8 cellular contexts compared by ENCODE assay signal in the genomic region with DNA sequence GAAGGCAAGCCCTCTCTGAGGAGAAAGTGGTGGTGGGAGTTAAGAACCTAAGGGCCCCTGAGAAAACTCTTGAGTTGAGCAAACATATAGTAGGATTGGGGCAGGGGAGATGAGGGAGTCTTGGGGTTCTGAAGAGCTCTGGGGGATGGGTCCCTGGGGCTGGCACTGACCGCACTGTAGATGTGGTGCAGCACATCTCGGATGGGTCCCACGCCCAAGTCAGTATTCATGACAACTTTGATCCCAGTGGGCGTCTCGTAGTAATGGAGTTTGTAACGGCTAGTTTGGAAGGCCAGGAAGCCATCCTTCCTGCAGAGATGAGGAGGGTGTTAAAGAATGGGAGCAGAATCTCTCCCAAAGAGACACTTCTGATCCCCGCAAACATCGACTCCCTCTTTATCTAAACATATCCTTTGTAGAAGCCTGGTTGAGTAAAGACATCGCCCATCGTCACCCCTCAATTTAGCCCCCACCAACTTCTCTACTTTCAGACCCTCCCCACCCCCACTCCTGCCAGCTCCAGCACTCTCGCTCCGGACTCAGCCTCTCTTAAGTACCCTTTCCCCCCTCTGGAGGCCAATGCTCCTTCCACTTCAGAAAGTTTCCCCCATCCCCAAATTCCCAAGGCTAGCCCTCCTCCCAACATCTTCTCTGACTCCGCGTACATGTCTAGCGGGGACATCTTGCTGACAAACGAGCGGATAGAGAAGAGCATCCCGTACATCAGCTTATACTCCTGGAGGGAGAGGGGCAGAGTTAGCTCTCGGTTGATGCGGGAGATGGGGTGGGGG. TPM values are rescaled to one million over a fixed set of nuclear protein-coding genes. Genes with fewer than 3 reads are reported as not detected.
DNase-seq lines count a peak whose midpoint lies in the region; ATAC-seq, FAIRE-seq and TF ChIP-seq lines count a peak whose summit lies in the region.

No MANE protein-coding gene starts in this region.

- no peaks in the 10 kb centered on the region for H3K27me3 Mint-ChIP-seq in memory B cell

- H3K4me1 Mint-ChIP-seq in memory B cell: peaks cover 20% of the 10 kb centered on the region

- peak overlapping the region in 9 of 12 donors; percentile 52 to 88 (median 80) for H3K27ac ChIP-seq in heart left ventricle
- peak overlapping the region; percentile 16 to 80 (median 56) for H3K27ac ChIP-seq in body of pancreas
- peak overlapping the region; percentile 61 to 83 for H3K27ac ChIP-seq in uterus

- H3K4me3 ChIP-seq in heart left ventricle: peak overlapping the region; percentile 65 to 97 (median 80)
- peak overlapping the region; percentile 47 to 72 for H3K4me3 ChIP-seq in body of pancreas
- H3K4me3 ChIP-seq in uterus: peak overlapping the region; percentile 70 to 83

- H3K4me3 Mint-ChIP-seq in memory B cell: peak overlapping the region; percentile 92

- peaks cover 2 to 30% (median 19%) of the 10 kb centered on the region in 12 donors for H3K4me1 ChIP-seq in heart left ventricle
- H3K4me1 ChIP-seq in body of pancreas: peaks cover 24% of the 10 kb centered on the region
- H3K4me1 ChIP-seq in uterus: peaks cover 0 to 17% of the 10 kb centered on the region in 2 donors

- FAIRE-seq in D721Med (lab: Jason Lieb, UNC): no peak

- peak overlapping the region; percentile 92 for H3K27ac Mint-ChIP-seq in memory B cell

- TF ChIP-seq CTCF in heart left ventricle (IDR thresholded peaks at IDR 0.05): no peak
- TF ChIP-seq CTCF in body of pancreas (IDR thresholded peaks at IDR 0.05): no peak
- TF ChIP-seq CTCF in uterus (IDR thresholded peaks at IDR 0.05): no peak
- TF ChIP-seq CTCF in D721Med (IDR thresholded peaks at IDR 0.05; ENCODE audit: insufficient read depth, missing control alignments): no peak

- H3K36me3 Mint-ChIP-seq in memory B cell: peaks cover 6% of the 10 kb centered on the region

- no peaks in the 10 kb centered on the region for H3K9me3 Mint-ChIP-seq in memory B cell

- WGBS in heart left ventricle, 4 donors: 41 to 44% (median 43%) methylated on average over 19 to 20 of the region's 20 CpGs
- 36 to 45% methylated on average over 20 of the region's 20 CpGs for WGBS in body of pancreas, 2 donors

- H3K36me3 ChIP-seq in heart left ventricle (peaks cover 0 to 23% (median 11%) of the 10 kb centered on the region in 9 donors), body of pancreas (replicated peaks in 1 of 2; ENCODE audit: insufficient read depth in 1 of 2, low read depth in 2 of 2) (no peaks in the 10 kb centered on the region), uterus (no peaks in the 10 kb centered on the region)

- TF ChIP-seq POLR2A in heart left ventricle (IDR thresholded peaks at IDR 0.05) (no peak), body of pancreas (IDR thresholded peaks at IDR 0.05) (no peak), uterus (IDR thresholded peaks at IDR 0.05) (no peak)

- DNase-seq in heart left ventricle (no peak), left cardiac atrium (no peak), body of pancreas (no peak), memory B cell (ENCODE audit: low spot score in 2 of 2) (no peak), uterus (no peak), D721Med (ENCODE audit: insufficient read length, low spot score) (no peak)

- no peaks in the 10 kb centered on the region for H3K27me3 ChIP-seq in heart left ventricle
- no peaks in the 10 kb centered on the region for H3K27me3 ChIP-seq in body of pancreas
- no peaks in the 10 kb centered on the region for H3K27me3 ChIP-seq in uterus

- intact Hi-C loops in heart left ventricle (cut with DNase I) (loop anchor here in 2 of 10 donors (5.0 kb wide), 3 partner anchors 44 to 61 kb away; a partner anchor contains a TSS), left cardiac atrium (cut with DNase I) (no loop called here), body of pancreas (cut with DNase I) (loop anchor here (5.0 kb wide), 1 partner anchor 56 kb away; no protein-coding TSS in a partner anchor), uterus (cut with DNase I; ENCODE audit: low total_unique reads) (no loop called here)

- ATAC-seq in heart left ventricle: no peak
- no peak for ATAC-seq in left cardiac atrium
- no peak for ATAC-seq in body of pancreas
- no peak for ATAC-seq in memory B cell (ENCODE audit: low read depth)
- no peak for ATAC-seq in HG03432 (IDR thresholded peaks at IDR 0.05; ENCODE audit: unreplicated experiment)
- ATAC-seq in GM19455 (IDR thresholded peaks at IDR 0.05; ENCODE audit: unreplicated experiment): no peak

- H3K9me3 ChIP-seq in heart left ventricle (no peaks in the 10 kb centered on the region), body of pancreas (no peaks in the 10 kb centered on the region), uterus (no peaks in the 10 kb centered on the region)

RNA-seq across cellular contexts. Expression of a gene that starts 0.7 kb away (rescaled TPM):
- 100 to 1,000 TPM in 6 of 9 donors, 10 to 100 TPM in 3; 60.8 to 170 (median 125) TPM for total RNA-seq in heart left ventricle
- polyA plus RNA-seq in heart left ventricle: 100 to 1,000 TPM; 136 to 156 TPM
- total RNA-seq in left cardiac atrium: 100 to 1,000 TPM in 1 of 2 donors, 10 to 100 TPM in 1; 79.6 to 107 TPM
- total RNA-seq in body of pancreas: 10 to 100 TPM; 10.5 to 40.0 TPM
- total RNA-seq in uterus: 10 to 100 TPM; 24.1 to 67.5 (median 27.8) TPM

RNA-seq across cellular contexts. Expression of a gene that starts 1.0 kb away (rescaled TPM):
- total RNA-seq in heart left ventricle (10 to 100 TPM in 4 of 9 donors, 1 to 10 TPM in 5; 7.9 to 19.2 (median 9.7) TPM), left cardiac atrium (10 to 100 TPM; 13.6 to 14.8 TPM), body of pancreas (10 to 100 TPM; 14.0 to 27.0 TPM), uterus (10 to 100 TPM in 3 of 4 donors, 1 to 10 TPM in 1; 7.1 to 58.5 (median 26.1) TPM)
- 10 to 100 TPM; 11.2 to 15.4 TPM for polyA plus RNA-seq in heart left ventricle

RNA-seq across cellular contexts. Expression of a gene that starts 1.4 kb away (rescaled TPM):
- total RNA-seq in heart left ventricle (1 to 10 TPM in 2 of 9 donors, under 1 TPM in 5, not detected in 2; 0.19 to 1.7 (median 0.38) TPM), left cardiac atrium (under 1 TPM; 0.71 to 0.97 TPM), body of pancreas (1 to 10 TPM; 1.3 to 1.6 TPM), uterus (10 to 100 TPM in 2 of 4 donors, 1 to 10 TPM in 1, not detected in 1; 3.4 to 32.7 (median 19.5) TPM)
- under 1 TPM; 0.22 to 0.88 TPM for polyA plus RNA-seq in heart left ventricle

RNA-seq across cellular contexts. Expression of a gene that starts 14.9 kb away (rescaled TPM):
- total RNA-seq in heart left ventricle (1 to 10 TPM in 5 of 9 donors, under 1 TPM in 4; 0.51 to 4.9 (median 1.1) TPM), left cardiac atrium (1 to 10 TPM; 1.1 to 1.3 TPM), body of pancreas (1 to 10 TPM; 2.9 to 3.0 TPM), uterus (1 to 10 TPM in 3 of 4 donors, under 1 TPM in 1; under 0.01 to 9.8 (median 5.3) TPM)
- under 1 TPM; 0.79 to 0.88 TPM for polyA plus RNA-seq in heart left ventricle

RNA-seq across cellular contexts. Expression of a gene that starts 42.4 kb away (rescaled TPM):
- total RNA-seq in heart left ventricle (10 to 100 TPM in 6 of 9 donors, 1 to 10 TPM in 3; 6.7 to 30.6 (median 13.6) TPM), left cardiac atrium (10 to 100 TPM; 24.9 to 32.9 TPM), body of pancreas (10 to 100 TPM; 53.7 to 69.9 TPM), uterus (100 to 1,000 TPM in 3 of 4 donors, 10 to 100 TPM in 1; 81.0 to 165 (median 133) TPM)
- 10 to 100 TPM; 17.5 to 17.9 TPM for polyA plus RNA-seq in heart left ventricle
